ENCODE assay signal across 11 cellular contexts in the genomic region with DNA sequence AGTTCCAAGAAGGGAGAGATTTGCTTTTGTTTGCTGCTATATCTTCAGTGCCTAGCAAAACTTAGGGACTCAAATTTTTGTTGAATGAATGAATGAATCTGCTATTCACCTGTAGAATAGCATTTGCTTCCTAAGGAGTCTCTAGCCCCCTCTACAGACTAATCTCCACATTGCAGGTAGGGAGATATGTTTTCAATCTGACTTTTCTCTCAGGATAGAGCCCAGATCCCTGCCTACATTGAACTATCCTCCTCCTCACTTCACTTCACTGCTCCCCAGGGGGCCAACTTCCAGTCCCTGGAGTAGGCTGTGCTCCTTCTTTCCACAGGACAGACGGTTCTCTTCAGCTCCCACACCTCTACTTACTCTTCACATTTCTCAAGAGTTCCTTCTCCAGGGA.
A peak's percentile ranks its signal among the peaks of the same experiment; 100 is the strongest.
DNase-seq lines count a peak whose midpoint lies in the region; ATAC-seq, FAIRE-seq and TF ChIP-seq lines count a peak whose summit lies in the region.
"Had no signal": no experiment of that assay in that cellular context is flagged by ENCODE, and none has a peak within 500 bp of the region (broad histone marks: within the 10 kb centered on the region; RNA-seq: fewer than 3 reads in every experiment).

No MANE protein-coding gene starts in this region.

- no peaks in the 10 kb centered on the region for H3K36me3 ChIP-seq in ACC112 (ENCODE audit: insufficient read depth, low read length)
- H3K36me3 ChIP-seq: upper lobe of right lung had no signal

- H3K27me3 ChIP-seq in ACC112 (ENCODE audit: insufficient read depth, low read length), result no peaks in the 10 kb centered on the region
- H3K27me3 ChIP-seq: upper lobe of right lung had no signal

- peak; percentile 73 for TF ChIP-seq CTCF in epithelial cell of proximal tubule (conservative IDR thresholded peaks at IDR 0.05; ENCODE audit: low read depth, low read length)

- no peak overlapping the region for H3K27ac Mint-ChIP-seq in stimulated activated effector memory CD8-positive, alpha-beta T cell treated with anti-CD3 and anti-CD28 coated beads, Interleukin-12 subunit alpha, Interleukin-12 subunit beta, amount 100 ng/mL, for 72 hours

- H3K79me2 ChIP-seq in ACC112 (ENCODE audit: control insufficient read depth, insufficient read depth, low read length, unreplicated experiment), result peaks cover 2% of the 10 kb centered on the region

- H2AFZ ChIP-seq in ACC112 (ENCODE audit: low read length, unreplicated experiment), result no peak overlapping the region

- H3K36me3 Mint-ChIP-seq in stimulated activated effector memory CD8-positive, alpha-beta T cell treated with anti-CD3 and anti-CD28 coated beads, Interleukin-12 subunit alpha, Interleukin-12 subunit beta, amount 100 ng/mL, for 72 hours, result no peaks in the 10 kb centered on the region

- peaks cover 3% of the 10 kb centered on the region for H3K9me3 Mint-ChIP-seq in stimulated activated effector memory CD8-positive, alpha-beta T cell treated with anti-CD3 and anti-CD28 coated beads, Interleukin-12 subunit alpha, Interleukin-12 subunit beta, amount 100 ng/mL, for 72 hours

- DNase-seq in GM18507 (ENCODE audit: extremely low spot score, insufficient read length, low read depth) (no peak), NCI-H226 (peak; percentile 13), epithelial cell of proximal tubule (ENCODE audit: low read depth) (no peak), GF-D8 (lab: John Stamatoyannopoulos, UW) (no peak)
- no peak for DNase-seq in activated naive CD4-positive, alpha-beta T cell (lab: John Stamatoyannopoulos, UW)
- DNase-seq in stimulated activated effector memory CD8-positive, alpha-beta T cell treated with anti-CD3 and anti-CD28 coated beads, Interleukin-12 subunit alpha, Interleukin-12 subunit beta, amount 100 ng/mL, for 72 hours (ENCODE audit: low spot score in 2 of 2), result no peak
- DNase-seq: NCI-H446 treated with DMSO at 0.1 percent for 48 hours, small intestine, upper lobe of right lung had no signal

- no peak for ATAC-seq in stimulated activated effector memory CD8-positive, alpha-beta T cell treated with anti-CD3 and anti-CD28 coated beads, Interleukin-12 subunit alpha, Interleukin-12 subunit beta, amount 100 ng/mL, for 72 hours
- ATAC-seq in GM21717 (IDR thresholded peaks at IDR 0.05; ENCODE audit: unreplicated experiment), result no peak
- ATAC-seq: upper lobe of right lung had no signal

- H3K4me3 ChIP-seq in ACC112 (ENCODE audit: low read depth, low read length), result no peak overlapping the region
- no peak overlapping the region for H3K4me3 ChIP-seq in epithelial cell of proximal tubule (ENCODE audit: low read depth, low read length)
- H3K4me3 ChIP-seq: upper lobe of right lung had no signal

- no peaks in the 10 kb centered on the region for H3K4me1 Mint-ChIP-seq in stimulated activated effector memory CD8-positive, alpha-beta T cell treated with anti-CD3 and anti-CD28 coated beads, Interleukin-12 subunit alpha, Interleukin-12 subunit beta, amount 100 ng/mL, for 72 hours

- H3K4me3 Mint-ChIP-seq in stimulated activated effector memory CD8-positive, alpha-beta T cell treated with anti-CD3 and anti-CD28 coated beads, Interleukin-12 subunit alpha, Interleukin-12 subunit beta, amount 100 ng/mL, for 72 hours, result no peak overlapping the region

- FAIRE-seq in GM18507 (lab: Jason Lieb, UNC), result peak; percentile 15
- FAIRE-seq: small intestine had no signal

- peak overlapping the region; percentile 24; the same call in 1 of the 2 replicates for H3K27ac ChIP-seq in ACC112 (ENCODE audit: low read depth, low read length)
- H3K27ac ChIP-seq: upper lobe of right lung had no signal

- peaks cover 72% of the 10 kb centered on the region for H3K4me1 ChIP-seq in ACC112 (ENCODE audit: control insufficient read depth, insufficient read depth, low read length, unreplicated experiment)
- H3K4me1 ChIP-seq: upper lobe of right lung had no signal
